In genomic region chr3:141000027-141000663, GRCh38 we compare ENCODE assay signal across 7 cellular contexts. TPM values are rescaled to one million over a fixed set of nuclear protein-coding genes. Genes with fewer than 3 reads are reported as not detected.
A peak's percentile ranks its signal among the peaks of the same experiment; 100 is the strongest.
DNase-seq lines count a peak whose midpoint lies in the region; ATAC-seq and TF ChIP-seq lines count a peak whose summit lies in the region.

No MANE protein-coding gene starts in this region.

- no peak overlapping the region for H3K4me3 ChIP-seq in lung

- H3K9me3 ChIP-seq in lung (ENCODE audit: control insufficient read depth in 2 of 2, insufficient read depth in 1 of 2, low read length in 1 of 2), result peaks cover 0 to 2% of the 10 kb centered on the region in 2 donors

- CTCF ChIA-PET in GM10248 (lab: Yijun Ruan, JAX), result interaction anchor here (0.6 to 5.2 kb wide), 28 partner anchors 9 to 739 kb away, joined by 3 to 67 read pairs (median 4); partner anchors contain the start of gene RNF7

- DNase-seq in GM10248 (ENCODE audit: extremely low spot score), result peak; percentile 44
- peak; percentile 36 for DNase-seq in NCI-H2029 (lab: John Stamatoyannopoulos, UW)
- DNase-seq in activated CD4-positive, alpha-beta T cell treated with anti-CD3 and anti-CD28 coated beads for 24 hours (ENCODE audit: low read depth in 2 of 2), result peak; percentile 2 to 26
- DNase-seq in effector CD4-positive, alpha-beta T cell, result peak; percentile 10
- peak; percentile 48 for DNase-seq in lung (ENCODE audit: low spot score)
- peak; percentile 54 for DNase-seq in stimulated activated naive CD8-positive, alpha-beta T cell treated with anti-CD3 and anti-CD28 coated beads, Interleukin-15, Interleukin-2, amounts not matched to agents 100 U/mL and 50 U/mL, for 24 hours

- no peaks in the 10 kb centered on the region for H3K4me1 ChIP-seq in lung (ENCODE audit: control insufficient read depth in 2 of 2, insufficient read depth in 2 of 2, low read length in 2 of 2)

- H3K27me3 ChIP-seq in lung (ENCODE audit: control insufficient read depth, insufficient read depth), result no peaks in the 10 kb centered on the region

- POLR2A ChIA-PET in GM10248 (lab: Yijun Ruan, JAX), result no interaction called here

- H3K27ac ChIP-seq in lung (ENCODE audit: low read depth in 1 of 2, low read length in 1 of 2), result no peak overlapping the region

- H3K36me3 ChIP-seq in lung (ENCODE audit: control insufficient read depth in 2 of 2, insufficient read depth in 2 of 2, low read length in 2 of 2), result no peaks in the 10 kb centered on the region

- 15 to 34% methylated on average over 2 of the region's 2 CpGs for whole genome bisulfite sequencing in lung, 2 donors

- ATAC-seq in HG02571 (IDR thresholded peaks at IDR 0.05; ENCODE audit: unreplicated experiment) (peak; percentile 59), lung (ENCODE audit: insufficient read depth, low FRiP score) (peak; percentile 94)
- peak; percentile 87 for ATAC-seq in stimulated activated naive CD8-positive, alpha-beta T cell treated with anti-CD3 and anti-CD28 coated beads, Interleukin-15, Interleukin-2, amounts not matched to agents 100 U/mL and 50 U/mL, for 24 hours

- TF ChIP-seq CTCF in GM10248 (IDR thresholded peaks at IDR 0.05; ENCODE audit: control extremely low read depth, extremely low read depth, low read depth, missing control alignments) (peak; percentile 66), lung (IDR thresholded peaks at IDR 0.05; ENCODE audit: control extremely low read depth, extremely low read depth) (peak; percentile 44)

RNA-seq across cellular contexts. Expression of gene SPSB4, which starts 51.0 kb away (rescaled TPM):
- 1 to 10 TPM; 2.4 to 4.4 TPM for total RNA-seq in lung
- under 1 TPM; 0.25 to 0.65 TPM for polyA plus RNA-seq in lung

RNA-seq across cellular contexts. Expression of gene SLC25A36, which starts 58.5 kb away (rescaled TPM):
- total RNA-seq in lung, result 100 to 1,000 TPM in 1 of 2 donors, 10 to 100 TPM in 1; 66.8 to 289 TPM
- 10 to 100 TPM; 16.9 to 43.6 TPM for polyA plus RNA-seq in lung
